In genomic region chr6:132725947-132726607, GRCh38 we compare ENCODE assay signal across 17 cellular contexts.
DNase-seq lines count a peak whose midpoint lies in the region; ATAC-seq, FAIRE-seq and TF ChIP-seq lines count a peak whose summit lies in the region.
"Had no signal": no experiment of that assay in that cellular context is flagged by ENCODE, and none has a peak within 500 bp of the region (broad histone marks: within the 10 kb centered on the region; RNA-seq: fewer than 3 reads in every experiment).

No MANE protein-coding gene starts in this region.

- peak; percentile 82 for ATAC-seq in HG02678 (IDR thresholded peaks at IDR 0.05; ENCODE audit: unreplicated experiment)
- ATAC-seq in HG03442 (IDR thresholded peaks at IDR 0.05; ENCODE audit: unreplicated experiment): peak; percentile 63
- no peak for ATAC-seq in GM21360 (IDR thresholded peaks at IDR 0.05; ENCODE audit: unreplicated experiment)
- no peak for ATAC-seq in HG03521 (IDR thresholded peaks at IDR 0.05; ENCODE audit: unreplicated experiment)
- ATAC-seq: activated T-helper 17 cell treated with anti-CD3 and anti-CD28 coated beads, Interleukin-2, amount 50 U/mL, for 72 hours had no signal

- FAIRE-seq in GM19239 (lab: Jason Lieb, UNC): peak; percentile 42

- TF ChIP-seq CTCF in GM12865 (IDR thresholded peaks at IDR 0.05; ENCODE audit: insufficient read depth, low read depth, low read length, missing control alignments): no peak

- H3K4me3 ChIP-seq in GM12865 (ENCODE audit: low read depth, low read length): no peak overlapping the region

- DNase-seq in GM12865 (ENCODE audit: low read depth) (peak; percentile 34), GM19239 (ENCODE audit: insufficient read length, low spot score) (no peak), Kasumi-1 (lab: John Stamatoyannopoulos, UW) (no peak), NCI-H2107 treated with DMSO at 0.1 percent for 48 hours (lab: John Stamatoyannopoulos, UW; ENCODE audit: unreplicated experiment) (no peak)
- DNase-seq: brain microvascular endothelial cell; HCEC 1CT; IMR-90; NCI-H1436; retina; stimulated activated CD4-positive, alpha-beta T cell treated with anti-CD3 and anti-CD28 coated beads, Interleukin-4, amount 100 ng/mL, for 24 hours; stimulated activated naive CD4-positive, alpha-beta T cell; WERI-Rb-1 had no signal

Comparison
In these comparisons a context has a peak if more than half of its experiments do, and no peak if none do; other contexts are left out.
1. ATAC-seq: peak in HG02678 (single experiment) and HG03442 (single experiment); none in GM21360 (single experiment) and HG03521 (single experiment).